ENCODE assay signal across 28 cellular contexts in genomic region chr5:187042-187431, GRCh38. TPM values are rescaled to one million over a fixed set of nuclear protein-coding genes. Genes with fewer than 3 reads are reported as not detected.
"Had no signal": no experiment of that assay in that cellular context is flagged by ENCODE, and none has a peak within 500 bp of the region (broad histone marks: within the 10 kb centered on the region; RNA-seq: fewer than 3 reads in every experiment).

No MANE protein-coding gene starts in this region.

- H3K9me3 ChIP-seq: Peyer's patch had no signal

- H3K27me3 ChIP-seq: Peyer's patch had no signal

- H3K4me3 ChIP-seq: Peyer's patch had no signal

- H3K36me3 ChIP-seq: Peyer's patch had no signal

- H3K27ac ChIP-seq: Peyer's patch, RWPE1 had no signal

- DNase-seq: activated CD4-positive, alpha-beta T cell treated with anti-CD3 and anti-CD28 coated beads for 48 hours; activated CD4-positive, alpha-beta T cell treated with anti-CD3 and anti-CD28 coated beads, Interleukin-2, amount 50 U/mL, for 48 hours; activated CD4-positive, CD25-positive, alpha-beta regulatory T cell treated with anti-CD3 and anti-CD28 coated beads, Interleukin-2, amount 50 U/mL, for 72 hours; activated CD8-positive, alpha-beta memory T cell treated with anti-CD3 and anti-CD28 coated beads, Interleukin-2, amount 10 ng/mL, durations not matched to agents 7 days and 5 days; activated naive CD4-positive, alpha-beta T cell treated with anti-CD3 and anti-CD28 coated beads for 36 hours; activated naive CD8-positive, alpha-beta T cell treated with anti-CD3 and anti-CD28 coated beads for 36 hours; activated T-cell treated with anti-CD3 and anti-CD28 coated beads, Interleukin-2, amount 50 U/mL, for 24 hours; caudate nucleus; KG1; NCI-H1092; NCI-H1417; NCI-H2029; NCI-H2107; NCI-H2171 treated with DMSO at 0.1 percent for 48 hours; NCI-H226; NCI-H526 treated with DMSO at 0.1 percent for 48 hours; NCI-H82; Peyer's patch; SIG-M5; T-helper 17 cell; T-helper 9 cell had no signal

- ATAC-seq: activated CD8-positive, alpha-beta memory T cell treated with anti-CD3 and anti-CD28 coated beads, Interleukin-2, amount 10 ng/mL, durations not matched to agents 7 days and 5 days; T-helper 17 cell; WTC11 had no signal

RNA-seq across cellular contexts. Expression of gene LRRC14B, which starts 4.3 kb away (rescaled TPM):
- total RNA-seq: activated CD8-positive, alpha-beta memory T cell treated with anti-CD3 and anti-CD28 coated beads, Interleukin-2, amount 10 ng/mL, durations not matched to agents 7 days and 5 days; activated naive CD4-positive, alpha-beta T cell treated with anti-CD3 and anti-CD28 coated beads for 36 hours; activated T-helper 1 cell treated with anti-CD3 and anti-CD28 coated beads, Interleukin-12 subunit alpha, Interleukin-12 subunit beta, Interleukin-2, Interleukin-4 antibody, amounts not matched to agents 30 ng/mL and 10 ng/mL and 1 ng/mL, durations not matched to agents 14 hours and 24 hours and 36 hours; MCF 10A; NCI-H460; Peyer's patch; T-helper 17 cell; WTC11 had no signal
- polyA plus RNA-seq: adipose tissue, IgD-negative memory B cell had no signal
